ENCODE assay signal across 1 cellular context in the genomic region with DNA sequence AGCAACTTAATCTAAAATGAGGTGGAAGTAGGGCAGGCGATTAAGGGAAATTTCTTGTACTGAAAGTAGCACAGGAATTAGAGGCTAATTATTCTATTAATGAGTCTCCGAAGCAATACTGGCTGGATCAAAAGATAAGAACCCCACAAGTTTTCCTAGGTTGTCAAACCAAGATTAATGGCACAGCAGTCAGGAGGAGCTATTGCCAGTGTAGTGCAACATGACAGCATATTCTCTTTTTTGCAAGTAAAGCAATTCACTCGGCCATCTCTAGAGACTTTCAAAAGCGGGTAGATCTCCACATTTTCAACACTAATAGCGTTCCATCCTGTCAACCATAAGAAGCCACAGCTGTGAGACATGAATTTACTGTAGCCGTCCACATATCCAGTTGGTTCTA.
TF ChIP-seq lines count a peak whose summit lies in the region.

No MANE protein-coding gene starts in this region.

TF ChIP-seq in K562, 482 proteins besides CTCF, POLR2A, EP300 and RAD21 (continued from another document):
- TF ChIP-seq, protein P1, sequence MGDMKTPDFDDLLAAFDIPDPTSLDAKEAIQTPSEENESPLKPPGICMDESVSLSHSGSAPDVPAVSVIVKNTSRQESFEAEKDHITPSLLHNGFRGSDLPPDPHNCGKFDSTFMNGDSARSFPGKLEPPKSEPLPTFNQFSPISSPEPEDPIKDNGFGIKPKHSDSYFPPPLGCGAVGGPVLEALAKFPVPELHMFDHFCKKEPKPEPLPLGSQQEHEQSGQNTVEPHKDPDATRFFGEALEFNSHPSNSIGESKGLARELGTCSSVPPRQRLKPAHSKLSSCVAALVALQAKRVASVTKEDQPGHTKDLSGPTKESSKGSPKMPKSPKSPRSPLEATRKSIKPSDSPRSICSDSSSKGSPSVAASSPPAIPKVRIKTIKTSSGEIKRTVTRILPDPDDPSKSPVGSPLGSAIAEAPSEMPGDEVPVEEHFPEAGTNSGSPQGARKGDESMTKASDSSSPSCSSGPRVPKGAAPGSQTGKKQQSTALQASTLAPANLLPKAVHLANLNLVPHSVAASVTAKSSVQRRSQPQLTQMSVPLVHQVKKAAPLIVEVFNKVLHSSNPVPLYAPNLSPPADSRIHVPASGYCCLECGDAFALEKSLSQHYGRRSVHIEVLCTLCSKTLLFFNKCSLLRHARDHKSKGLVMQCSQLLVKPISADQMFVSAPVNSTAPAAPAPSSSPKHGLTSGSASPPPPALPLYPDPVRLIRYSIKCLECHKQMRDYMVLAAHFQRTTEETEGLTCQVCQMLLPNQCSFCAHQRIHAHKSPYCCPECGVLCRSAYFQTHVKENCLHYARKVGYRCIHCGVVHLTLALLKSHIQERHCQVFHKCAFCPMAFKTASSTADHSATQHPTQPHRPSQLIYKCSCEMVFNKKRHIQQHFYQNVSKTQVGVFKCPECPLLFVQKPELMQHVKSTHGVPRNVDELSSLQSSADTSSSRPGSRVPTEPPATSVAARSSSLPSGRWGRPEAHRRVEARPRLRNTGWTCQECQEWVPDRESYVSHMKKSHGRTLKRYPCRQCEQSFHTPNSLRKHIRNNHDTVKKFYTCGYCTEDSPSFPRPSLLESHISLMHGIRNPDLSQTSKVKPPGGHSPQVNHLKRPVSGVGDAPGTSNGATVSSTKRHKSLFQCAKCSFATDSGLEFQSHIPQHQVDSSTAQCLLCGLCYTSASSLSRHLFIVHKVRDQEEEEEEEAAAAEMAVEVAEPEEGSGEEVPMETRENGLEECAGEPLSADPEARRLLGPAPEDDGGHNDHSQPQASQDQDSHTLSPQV (IDR thresholded peaks at IDR 0.05) = no peak
- no peak for TF ChIP-seq HMGN3 (IDR thresholded peaks at IDR 0.05; ENCODE audit: borderline replicate concordance, extremely low read depth, insufficient read length, low read depth, low read length)
- peak; percentile 54 for TF ChIP-seq MEIS2 (IDR thresholded peaks at IDR 0.05; ENCODE audit: partially characterized antibody)
- no peak for TF ChIP-seq ZKSCAN8 (CRISPR knock-in tag; IDR thresholded peaks at IDR 0.05)
- no peak for TF ChIP-seq ZNF3 (CRISPR knock-in tag; IDR thresholded peaks at IDR 0.05)
- no peak for TF ChIP-seq ZNF707 (CRISPR knock-in tag; conservative IDR thresholded peaks at IDR 0.05)
- TF ChIP-seq, protein P2, sequence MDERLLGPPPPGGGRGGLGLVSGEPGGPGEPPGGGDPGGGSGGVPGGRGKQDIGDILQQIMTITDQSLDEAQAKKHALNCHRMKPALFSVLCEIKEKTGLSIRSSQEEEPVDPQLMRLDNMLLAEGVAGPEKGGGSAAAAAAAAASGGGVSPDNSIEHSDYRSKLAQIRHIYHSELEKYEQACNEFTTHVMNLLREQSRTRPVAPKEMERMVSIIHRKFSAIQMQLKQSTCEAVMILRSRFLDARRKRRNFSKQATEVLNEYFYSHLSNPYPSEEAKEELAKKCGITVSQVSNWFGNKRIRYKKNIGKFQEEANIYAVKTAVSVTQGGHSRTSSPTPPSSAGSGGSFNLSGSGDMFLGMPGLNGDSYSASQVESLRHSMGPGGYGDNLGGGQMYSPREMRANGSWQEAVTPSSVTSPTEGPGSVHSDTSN (CRISPR knock-in tag; IDR thresholded peaks at IDR 0.05; ENCODE audit: low read depth) = no peak
- TF ChIP-seq, protein P2 (tag; conservative IDR thresholded peaks at IDR 0.05; ENCODE audit: low read depth) = peak; percentile 52
- no peak for TF ChIP-seq KAT8 (IDR thresholded peaks at IDR 0.05; ENCODE audit: low read depth)
- no peak for TF ChIP-seq THAP7 (CRISPR knock-in tag; IDR thresholded peaks at IDR 0.05)
- TF ChIP-seq PML (IDR thresholded peaks at IDR 0.05; ENCODE audit: low read length) = no peak
- no peak for TF ChIP-seq ZNF232 (CRISPR knock-in tag; IDR thresholded peaks at IDR 0.05)
- no peak for TF ChIP-seq CEBPG (CRISPR knock-in tag; IDR thresholded peaks at IDR 0.05)
- TF ChIP-seq CEBPG (tag; conservative IDR thresholded peaks at IDR 0.05 in 1 of 2, IDR thresholded peaks at IDR 0.05 in 1 of 2) = no peak
- TF ChIP-seq, protein P3, sequence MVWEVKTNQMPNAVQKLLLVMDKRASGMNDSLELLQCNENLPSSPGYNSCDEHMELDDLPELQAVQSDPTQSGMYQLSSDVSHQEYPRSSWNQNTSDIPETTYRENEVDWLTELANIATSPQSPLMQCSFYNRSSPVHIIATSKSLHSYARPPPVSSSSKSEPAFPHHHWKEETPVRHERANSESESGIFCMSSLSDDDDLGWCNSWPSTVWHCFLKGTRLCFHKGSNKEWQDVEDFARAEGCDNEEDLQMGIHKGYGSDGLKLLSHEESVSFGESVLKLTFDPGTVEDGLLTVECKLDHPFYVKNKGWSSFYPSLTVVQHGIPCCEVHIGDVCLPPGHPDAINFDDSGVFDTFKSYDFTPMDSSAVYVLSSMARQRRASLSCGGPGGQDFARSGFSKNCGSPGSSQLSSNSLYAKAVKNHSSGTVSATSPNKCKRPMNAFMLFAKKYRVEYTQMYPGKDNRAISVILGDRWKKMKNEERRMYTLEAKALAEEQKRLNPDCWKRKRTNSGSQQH (CRISPR knock-in tag; IDR thresholded peaks at IDR 0.05) = no peak
- TF ChIP-seq ARHGAP35 (IDR thresholded peaks at IDR 0.05; ENCODE audit: partially characterized antibody) = no peak
